In the genomic region with DNA sequence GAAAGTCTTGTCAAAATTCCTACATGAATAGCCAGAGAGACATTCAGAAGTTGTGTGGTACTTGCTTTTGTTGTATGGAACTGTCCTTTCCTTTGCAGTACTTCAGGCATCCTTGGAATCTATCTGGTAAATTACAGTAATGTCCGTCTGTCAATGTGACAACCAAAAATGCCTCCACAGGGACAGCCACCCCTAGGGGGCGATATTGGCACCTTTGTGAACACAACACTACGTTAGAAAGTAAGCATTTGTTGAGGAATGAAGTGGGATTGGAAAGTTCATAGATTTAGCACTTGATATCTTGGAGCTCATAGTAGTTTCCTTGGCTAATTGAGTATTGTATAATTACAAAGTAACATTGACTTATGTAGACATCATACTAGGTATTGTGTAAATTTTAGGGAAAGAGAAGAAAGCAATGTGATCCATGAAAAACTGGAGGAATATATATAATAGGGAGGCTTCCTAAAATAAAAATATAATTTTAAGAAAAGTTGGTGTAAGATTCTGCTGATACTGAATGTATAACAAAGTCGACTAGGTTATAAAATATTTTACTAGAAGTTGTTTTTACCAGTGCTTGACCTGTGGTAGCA, we compare ENCODE assay signal across 8 cellular contexts. TPM values are rescaled to one million over a fixed set of nuclear protein-coding genes. Genes with fewer than 3 reads are reported as not detected.
DNase-seq lines count a peak whose midpoint lies in the region; ATAC-seq, FAIRE-seq and TF ChIP-seq lines count a peak whose summit lies in the region.

No MANE protein-coding gene starts in this region.

- no peaks in the 10 kb centered on the region for H4K20me1 ChIP-seq in SU-DHL-6 (ENCODE audit: low read depth, low read length)

- no peaks in the 10 kb centered on the region for H3K27me3 ChIP-seq in GM06990 (replicated peaks; ENCODE audit: control insufficient read depth, insufficient read depth, low read length)
- H3K27me3 ChIP-seq in SU-DHL-6 (ENCODE audit: low read length): no peaks in the 10 kb centered on the region
- H3K27me3 ChIP-seq in adrenal gland: no peaks in the 10 kb centered on the region

- H3K4me3 ChIP-seq in GM06990 (replicated peaks; ENCODE audit: low read depth, low read length) (no peak overlapping the region), SU-DHL-6 (ENCODE audit: insufficient read depth, low read length, poor library complexity, severe bottlenecking) (no peak overlapping the region), adrenal gland (no peak overlapping the region), kidney (ENCODE audit: low read length in 2 of 2) (no peak overlapping the region)

- H3K4me2 ChIP-seq in SU-DHL-6 (ENCODE audit: low read depth, low read length, poor library complexity, severe bottlenecking): no peak overlapping the region

- DNase-seq in GM06990 (ENCODE audit: extremely low read depth, insufficient read length): peak; percentile 10
- DNase-seq in adrenal gland: peak; percentile 61 to 85 (median 77)
- no peak for DNase-seq in kidney
- peak; percentile 17 to 30 (median 21) for DNase-seq in stimulated activated CD4-positive, alpha-beta T cell treated with anti-CD3 and anti-CD28 coated beads, TNF-alpha, amount 100 ng/mL, for 4 hours (ENCODE audit: low read depth in 3 of 3)
- no peak for DNase-seq in NCI-H187 treated with DMSO at 0.1 percent for 48 hours (lab: John Stamatoyannopoulos, UW)

- no peaks in the 10 kb centered on the region for H3F3A ChIP-seq in SU-DHL-6 (ENCODE audit: insufficient read depth)

- H2AFZ ChIP-seq in SU-DHL-6 (ENCODE audit: low read depth, low read length, severe bottlenecking): no peak overlapping the region

- intact Hi-C loops in adrenal gland (cut with DNase I) (loop anchor here in 1 of 2 donors (10.0 kb wide), 1 partner anchor 89 kb away; no protein-coding TSS in a partner anchor), kidney (cut with DNase I) (no loop called here)

- H3K9me2 ChIP-seq in SU-DHL-6 (replicated peaks; ENCODE audit: insufficient read depth, low read length): no peaks in the 10 kb centered on the region

- H3K9ac ChIP-seq in SU-DHL-6 (ENCODE audit: low read length) (no peak overlapping the region), kidney (ENCODE audit: low read length in 2 of 2) (no peak overlapping the region)

- peak; percentile 84 for TF ChIP-seq CTCF in GM06990 (IDR thresholded peaks at IDR 0.05; ENCODE audit: insufficient read depth, low read length, poor library complexity, severe bottlenecking)
- peak; percentile 97 for TF ChIP-seq CTCF in SU-DHL-6 (IDR thresholded peaks at IDR 0.05; ENCODE audit: insufficient read depth, low read length, poor library complexity, severe bottlenecking)
- TF ChIP-seq CTCF in adrenal gland (IDR thresholded peaks at IDR 0.05): peak; percentile 39 to 76 (median 52)
- TF ChIP-seq CTCF in kidney (IDR thresholded peaks at IDR 0.05; ENCODE audit: borderline replicate concordance, extremely low read depth, insufficient read depth): peak; percentile 47

- H3K79me2 ChIP-seq in SU-DHL-6 (ENCODE audit: insufficient read depth, low read length): no peaks in the 10 kb centered on the region

- H3K9me3 ChIP-seq in SU-DHL-6 (ENCODE audit: insufficient read depth, low read length) (no peaks in the 10 kb centered on the region), adrenal gland (replicated peaks in 1 of 3) (peaks cover 0 to 5% (median 0%) of the 10 kb centered on the region in 3 donors), kidney (ENCODE audit: control insufficient read depth in 1 of 2, low read length in 2 of 2) (peaks cover 0 to under 1% of the 10 kb centered on the region in 2 donors)

- H3K4me1 ChIP-seq in adrenal gland (replicated peaks in 1 of 2): no peaks in the 10 kb centered on the region
- no peaks in the 10 kb centered on the region for H3K4me1 ChIP-seq in kidney (ENCODE audit: control insufficient read depth in 1 of 2, insufficient read depth in 1 of 2, low read depth in 1 of 2, low read length in 2 of 2)

- peak; percentile 71 for ATAC-seq in HG03159 (IDR thresholded peaks at IDR 0.05; ENCODE audit: unreplicated experiment)

- no peak overlapping the region for H3K27ac ChIP-seq in SU-DHL-6 (ENCODE audit: low read depth, low read length)
- H3K27ac ChIP-seq in adrenal gland: no peak overlapping the region
- H3K27ac ChIP-seq in kidney (ENCODE audit: low read depth in 2 of 2, low read length in 2 of 2): no peak overlapping the region

- peak; percentile 62 for FAIRE-seq in A204.1 (lab: Jason Lieb, UNC)
- no peak for FAIRE-seq in kidney (lab: Jason Lieb, UNC)

- TF ChIP-seq POLR2A in adrenal gland (IDR thresholded peaks at IDR 0.05): no peak

- 39 to 46% (median 41%) methylated on average over 4 of the region's 4 CpGs for WGBS in adrenal gland, 4 donors

- no peaks in the 10 kb centered on the region for H3K36me3 ChIP-seq in GM06990 (ENCODE audit: control insufficient read depth, insufficient read depth, low read length)
- H3K36me3 ChIP-seq in SU-DHL-6 (ENCODE audit: low read length): no peaks in the 10 kb centered on the region
- H3K36me3 ChIP-seq in adrenal gland (replicated peaks in 1 of 2): no peaks in the 10 kb centered on the region
- no peaks in the 10 kb centered on the region for H3K36me3 ChIP-seq in kidney (ENCODE audit: control insufficient read depth in 1 of 2, insufficient read depth in 2 of 2, low read length in 2 of 2)

RNA-seq across cellular contexts. Expression of gene TMEFF1, which starts 32.7 kb away (rescaled TPM):
- total RNA-seq in adrenal gland (under 1 TPM in 3 of 8 donors, not detected in 5; 0.14 to 0.28 (median 0.21) TPM), kidney (0.66 TPM)
- polyA plus RNA-seq in adrenal gland (not detected), kidney (ENCODE audit: insufficient read depth, low read depth, low replicate concordance) (not detected)

Comparison
In these comparisons a context has a peak if more than half of its experiments do, and no peak if none do; other contexts are left out.
1. DNase-seq: peak in GM06990 (single experiment), adrenal gland (7 of 7) and stimulated activated CD4-positive, alpha-beta T cell treated with anti-CD3 and anti-CD28 coated beads, TNF-alpha, amount 100 ng/mL, for 4 hours (3 of 3); none in kidney (single experiment) and NCI-H187 treated with DMSO at 0.1 percent for 48 hours (single experiment).
2. CTCF ChIP-seq: peak in every context shown above with its lines; median percentile 97 in SU-DHL-6; 84 in GM06990; 52 in adrenal gland; 47 in kidney.